ENCODE assay signal across 15 cellular contexts in the genomic region with DNA sequence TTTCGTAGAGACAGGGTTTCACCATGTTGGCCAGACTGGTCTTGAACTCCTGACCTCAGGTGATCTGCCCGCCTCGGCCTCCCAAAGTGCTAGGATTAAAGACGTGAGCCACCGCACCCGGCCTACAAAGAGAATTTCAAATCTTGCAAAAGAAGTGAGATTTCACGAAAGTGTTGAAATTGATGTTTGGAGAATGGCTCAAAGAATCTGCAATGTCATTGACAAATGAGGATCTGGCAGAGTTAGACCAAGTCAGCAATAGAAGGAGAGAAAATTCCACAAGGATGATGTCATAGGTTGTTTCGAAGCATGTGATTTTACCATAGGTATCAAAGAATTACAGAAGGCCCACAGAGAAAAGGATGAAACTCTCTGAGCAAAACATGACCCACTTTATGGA.
DNase-seq lines count a peak whose midpoint lies in the region; ATAC-seq, FAIRE-seq and TF ChIP-seq lines count a peak whose summit lies in the region.
"Had no signal": no experiment of that assay in that cellular context is flagged by ENCODE, and none has a peak within 500 bp of the region (broad histone marks: within the 10 kb centered on the region; RNA-seq: fewer than 3 reads in every experiment).

No MANE protein-coding gene starts in this region.

- no peak for TF ChIP-seq CTCF in cardiac muscle cell (IDR thresholded peaks at IDR 0.05; ENCODE audit: low read depth, low read length)
- no peak for TF ChIP-seq CTCF in heart left ventricle (IDR thresholded peaks at IDR 0.05)
- TF ChIP-seq CTCF in astrocyte of the cerebellum (IDR thresholded peaks at IDR 0.05; ENCODE audit: low read depth, low read length, missing control alignments), result no peak
- TF ChIP-seq CTCF in kidney (IDR thresholded peaks at IDR 0.05; ENCODE audit: borderline replicate concordance, extremely low read depth, insufficient read depth), result no peak

- H3K4me3 ChIP-seq in cardiac muscle cell (no peak overlapping the region), heart left ventricle (no peak overlapping the region), astrocyte of the cerebellum (ENCODE audit: low read depth, low read length) (no peak overlapping the region), kidney (ENCODE audit: low read length in 2 of 2) (no peak overlapping the region)
- H3K4me3 ChIP-seq: left ventricle myocardium inferior, sigmoid colon had no signal

- FAIRE-seq in kidney (lab: Jason Lieb, UNC), result no peak

- H3K27ac ChIP-seq in cardiac muscle cell, result no peak overlapping the region
- peak overlapping the region in 1 of 12 donors; percentile 95 for H3K27ac ChIP-seq in heart left ventricle
- no peak overlapping the region for H3K27ac ChIP-seq in kidney (ENCODE audit: low read depth in 2 of 2, low read length in 2 of 2)
- H3K27ac ChIP-seq: left ventricle myocardium inferior, sigmoid colon had no signal

- H3K36me3 ChIP-seq in cardiac muscle cell (no peaks in the 10 kb centered on the region), heart left ventricle (no peaks in the 10 kb centered on the region), kidney (ENCODE audit: control insufficient read depth in 1 of 2, insufficient read depth in 2 of 2, low read length in 2 of 2) (no peaks in the 10 kb centered on the region)
- H3K36me3 ChIP-seq: left ventricle myocardium inferior, sigmoid colon had no signal

- in situ Hi-C loops in astrocyte of the cerebellum (cut with HindIII; ENCODE audit: low sequenced_read_pairs), result no loop called here

- no peak for TF ChIP-seq POLR2A in heart left ventricle (IDR thresholded peaks at IDR 0.05)

- no peak overlapping the region for H3K9ac ChIP-seq in kidney (ENCODE audit: low read length in 2 of 2)

- H3K4me1 ChIP-seq in cardiac muscle cell (ENCODE audit: low read depth), result no peaks in the 10 kb centered on the region
- H3K4me1 ChIP-seq in heart left ventricle, result peaks cover 0 to 49% (median 7%) of the 10 kb centered on the region in 12 donors
- H3K4me1 ChIP-seq in kidney (ENCODE audit: control insufficient read depth in 1 of 2, insufficient read depth in 1 of 2, low read depth in 1 of 2, low read length in 2 of 2), result peaks cover 0 to 3% of the 10 kb centered on the region in 2 donors

- 66 to 81% (median 73%) methylated on average over 8 of the region's 8 CpGs for WGBS in heart left ventricle, 4 donors

- intact Hi-C loops in heart left ventricle (cut with DNase I), result no loop called here
- intact Hi-C loops in kidney (cut with DNase I), result no loop called here

- DNase-seq in cardiac muscle cell (ENCODE audit: low read depth in 1 of 2, low spot score in 1 of 2) (peak; percentile 3 to 76), heart left ventricle (no peak), astrocyte of the cerebellum (ENCODE audit: low read depth) (peak; percentile 27), kidney tubule cell (ENCODE audit: low spot score) (peak; percentile 72), NCI-H82 (lab: John Stamatoyannopoulos, UW) (no peak), kidney (no peak)
- DNase-seq in activated CD4-positive, CD25-positive, alpha-beta regulatory T cell (lab: John Stamatoyannopoulos, UW), result no peak
- DNase-seq: activated naive CD8-positive, alpha-beta T cell treated with anti-CD3 and anti-CD28 coated beads, Interleukin-2, amount 50 U/mL, for 24 hours; GF-D8; left ventricle myocardium inferior; MM.1S; NCI-H510A treated with DMSO at 0.1 percent for 48 hours; sigmoid colon; T-helper 17 cell had no signal

- ATAC-seq in heart left ventricle (no peak), GM21447 (IDR thresholded peaks at IDR 0.05; ENCODE audit: unreplicated experiment) (no peak)
- ATAC-seq: activated naive CD8-positive, alpha-beta T cell treated with anti-CD3 and anti-CD28 coated beads, Interleukin-2, amount 50 U/mL, for 24 hours; T-helper 17 cell had no signal

- H3K9me3 ChIP-seq in cardiac muscle cell (ENCODE audit: low read depth), result no peaks in the 10 kb centered on the region
- peaks cover 0 to 9% (median 0%) of the 10 kb centered on the region in 12 donors for H3K9me3 ChIP-seq in heart left ventricle
- no peaks in the 10 kb centered on the region for H3K9me3 ChIP-seq in kidney (ENCODE audit: control insufficient read depth in 1 of 2, low read length in 2 of 2)
- H3K9me3 ChIP-seq: left ventricle myocardium inferior, sigmoid colon had no signal

- H3K27me3 ChIP-seq in cardiac muscle cell (no peaks in the 10 kb centered on the region), heart left ventricle (peaks cover 0 to 4% (median 0%) of the 10 kb centered on the region in 9 donors)
- H3K27me3 ChIP-seq: sigmoid colon had no signal

Comparison
In these comparisons a context has a peak if more than half of its experiments do, and no peak if none do; other contexts are left out.
1. DNase-seq: peak in cardiac muscle cell (2 of 2), astrocyte of the cerebellum (single experiment) and kidney tubule cell (single experiment); none in heart left ventricle (0 of 5), NCI-H82 (single experiment), activated CD4-positive, CD25-positive, alpha-beta regulatory T cell (0 of 4) and kidney (single experiment).